ENCODE assay signal across 8 cellular contexts in genomic region chr1:28507646-28508434, GRCh38. TPM values are rescaled to one million over a fixed set of nuclear protein-coding genes. Genes with fewer than 3 reads are reported as not detected.
A peak's percentile ranks its signal among the peaks of the same experiment; 100 is the strongest.
DNase-seq lines count a peak whose midpoint lies in the region; ATAC-seq and TF ChIP-seq lines count a peak whose summit lies in the region.

No MANE protein-coding gene starts in this region.

- DNase-seq in Karpas-422, result peak; percentile 65
- peak in 1 of 9 donors; percentile 35 for DNase-seq in naive thymus-derived CD4-positive, alpha-beta T cell
- no peak for DNase-seq in NOMO-1 treated with DMSO at 0.1 percent for 48 hours (lab: John Stamatoyannopoulos, UW; ENCODE audit: unreplicated experiment)
- DNase-seq in globus pallidus (ENCODE audit: low spot score), result no peak
- no peak for DNase-seq in putamen (ENCODE audit: low spot score)
- DNase-seq in dermis blood vessel endothelial cell, result no peak

- H4K20me1 ChIP-seq in BLaER1 (peaks cover 63% of the 10 kb centered on the region), Karpas-422 (ENCODE audit: insufficient read depth, low read depth, low read length) (peaks cover 32% of the 10 kb centered on the region)

- ATAC-seq in naive thymus-derived CD4-positive, alpha-beta T cell, result no peak

- H3K4me3 ChIP-seq in BLaER1 (peak overlapping the region; percentile 83), Karpas-422 (ENCODE audit: low read length) (peak overlapping the region; percentile 82)
- H3K4me3 ChIP-seq in naive thymus-derived CD4-positive, alpha-beta T cell (ENCODE audit: low read length), result peak overlapping the region; percentile 79

- POLR2A ChIA-PET in naive thymus-derived CD4-positive, alpha-beta T cell (lab: Charles Lee), result interaction anchor here (0.7 to 6.4 kb wide), 12 partner anchors 10 to 1019 kb away, joined by 3 to 106 read pairs (median 4); partner anchors contain the start of genes ATP5IF1, PHACTR4, TAF12 and TRNAU1AP

- intact Hi-C loops in naive thymus-derived CD4-positive, alpha-beta T cell (cut with micrococcal nuclease), result loop anchor here (5.0 kb wide), 6 partner anchors 101 to 676 kb away; partner anchors contain the start of genes GMEB1 (in 2 of the 2), PHACTR4 (in 1 of the 2), PPP1R8 (in 1 of the 2) and SRSF4 (in 1 of the 2)

- H3K4me2 ChIP-seq in BLaER1 (peak overlapping the region; percentile 95), Karpas-422 (ENCODE audit: low read depth, low read length, poor library complexity, severe bottlenecking) (peak overlapping the region; percentile 74)

- no peak for TF ChIP-seq CTCF in brain (conservative IDR thresholded peaks at IDR 0.05)

- H3K9me3 ChIP-seq in BLaER1 (no peaks in the 10 kb centered on the region), Karpas-422 (ENCODE audit: low read length) (no peaks in the 10 kb centered on the region)
- H3K9me3 ChIP-seq in naive thymus-derived CD4-positive, alpha-beta T cell (ENCODE audit: control insufficient read depth in 2 of 3, low read length in 3 of 3), result no peaks in the 10 kb centered on the region

- peak overlapping the region; percentile 99 for H3K27ac ChIP-seq in BLaER1
- H3K27ac ChIP-seq in Karpas-422 (ENCODE audit: low read length), result peak overlapping the region; percentile 95
- peak overlapping the region; percentile 88 for H3K27ac ChIP-seq in naive thymus-derived CD4-positive, alpha-beta T cell (ENCODE audit: low read depth, low read length)

- peaks cover 14% of the 10 kb centered on the region for H3K27me3 Mint-ChIP-seq in brain
- H3K27me3 Mint-ChIP-seq in naive thymus-derived CD4-positive, alpha-beta T cell, result peaks cover 0 to 3% (median 0%) of the 10 kb centered on the region in 5 donors

- peaks cover 30% of the 10 kb centered on the region for H3K79me2 ChIP-seq in Karpas-422 (ENCODE audit: low read length)

- H3K4me3 Mint-ChIP-seq in brain, result peak overlapping the region; percentile 95 to 100 (median 98)
- H3K4me3 Mint-ChIP-seq in naive thymus-derived CD4-positive, alpha-beta T cell, result peak overlapping the region; percentile 94 to 100 (median 99)

- H3K4me1 ChIP-seq in BLaER1, result peaks cover 51% of the 10 kb centered on the region
- H3K4me1 ChIP-seq in Karpas-422 (ENCODE audit: low read length), result peaks cover 43% of the 10 kb centered on the region
- peaks cover 41 to 46% of the 10 kb centered on the region in 2 donors for H3K4me1 ChIP-seq in naive thymus-derived CD4-positive, alpha-beta T cell (ENCODE audit: control insufficient read depth in 2 of 2, insufficient read depth in 2 of 2, low read length in 2 of 2)

- H3K4me1 Mint-ChIP-seq in brain, result peaks cover 69% of the 10 kb centered on the region
- H3K4me1 Mint-ChIP-seq in naive thymus-derived CD4-positive, alpha-beta T cell, result peaks cover 45 to 62% (median 55%) of the 10 kb centered on the region in 7 donors

- no peak overlapping the region for H2AFZ ChIP-seq in Karpas-422 (ENCODE audit: low read length)

- no peaks in the 10 kb centered on the region for H3K27me3 ChIP-seq in BLaER1
- H3K27me3 ChIP-seq in Karpas-422 (ENCODE audit: low read length), result no peaks in the 10 kb centered on the region
- H3K27me3 ChIP-seq in naive thymus-derived CD4-positive, alpha-beta T cell (ENCODE audit: control insufficient read depth in 2 of 2, insufficient read depth in 2 of 2, low read length in 2 of 2), result no peaks in the 10 kb centered on the region

- H3K27ac Mint-ChIP-seq in brain, result peak overlapping the region; percentile 98 to 99 (median 99)
- H3K27ac Mint-ChIP-seq in naive thymus-derived CD4-positive, alpha-beta T cell, result peak overlapping the region; percentile 96 to 100 (median 99)

- no peaks in the 10 kb centered on the region for H3K9me2 ChIP-seq in Karpas-422 (replicated peaks; ENCODE audit: insufficient read depth, low read length)

- H3K36me3 ChIP-seq in BLaER1, result peaks cover 65% of the 10 kb centered on the region
- peaks cover 58% of the 10 kb centered on the region for H3K36me3 ChIP-seq in Karpas-422 (ENCODE audit: insufficient read depth, low read length)
- H3K36me3 ChIP-seq in naive thymus-derived CD4-positive, alpha-beta T cell (ENCODE audit: control insufficient read depth in 2 of 3, insufficient read depth in 3 of 3, low read length in 3 of 3), result peaks cover 20 to 46% (median 21%) of the 10 kb centered on the region in 3 experiments

- peaks cover 0 to 5% (median 0%) of the 10 kb centered on the region in 5 experiments for H3K9me3 Mint-ChIP-seq in brain
- peaks cover 0 to 3% (median 0%) of the 10 kb centered on the region in 11 donors for H3K9me3 Mint-ChIP-seq in naive thymus-derived CD4-positive, alpha-beta T cell

- peak overlapping the region; percentile 100 for H3K9ac ChIP-seq in BLaER1
- peak overlapping the region; percentile 84 for H3K9ac ChIP-seq in Karpas-422 (ENCODE audit: low read length)

- H3K36me3 Mint-ChIP-seq in brain, result peaks cover 61% of the 10 kb centered on the region
- peaks cover 0 to 59% (median 39%) of the 10 kb centered on the region in 5 donors for H3K36me3 Mint-ChIP-seq in naive thymus-derived CD4-positive, alpha-beta T cell

- CTCF ChIA-PET in naive thymus-derived CD4-positive, alpha-beta T cell (lab: Charles Lee), result interaction anchor here (0.8 to 1.6 kb wide), 4 partner anchors 9 to 229 kb away, joined by 3 to 8 read pairs (median 3); partner anchors contain the start of gene YTHDF2

RNA-seq across cellular contexts. Expression of gene RCC1, which starts 2.0 kb away (rescaled TPM):
- 27.5 and 49.7 TPM in 2 replicates for total RNA-seq in Karpas-422 (2014; rRNA removed; shearing (Covaris generic); ENCODE audit: low replicate concordance)
- polyA plus RNA-seq in brain (ENCODE audit: insufficient read depth, low read depth, low replicate concordance), result 51.1 TPM
- total RNA-seq in naive thymus-derived CD4-positive, alpha-beta T cell, result 10 to 100 TPM in 4 of 5 experiments, 1 to 10 TPM in 1; 9.8 to 60.7 (median 19.7) TPM
- polyA plus RNA-seq in naive thymus-derived CD4-positive, alpha-beta T cell, result 10 to 100 TPM in 1 of 2 donors, 1 to 10 TPM in 1; 10.0 to 10.6 TPM
- 54.5 and 99.4 TPM in 2 replicates for total RNA-seq in dermis blood vessel endothelial cell

RNA-seq across cellular contexts. Expression of gene TRNAU1AP, which starts 45.0 kb away (rescaled TPM):
- 22.4 and 28.6 TPM in 2 replicates for total RNA-seq in Karpas-422 (2014; rRNA removed; shearing (Covaris generic); ENCODE audit: low replicate concordance)
- polyA plus RNA-seq in brain (ENCODE audit: insufficient read depth, low read depth, low replicate concordance), result 39.2 TPM
- 10 to 100 TPM; 27.6 to 52.5 (median 40.9) TPM for total RNA-seq in naive thymus-derived CD4-positive, alpha-beta T cell
- 10 to 100 TPM; 26.5 to 29.9 TPM for polyA plus RNA-seq in naive thymus-derived CD4-positive, alpha-beta T cell
- 20.6 and 28.2 TPM in 2 replicates for total RNA-seq in dermis blood vessel endothelial cell
